ENCODE assay signal across 11 cellular contexts in the genomic region with DNA sequence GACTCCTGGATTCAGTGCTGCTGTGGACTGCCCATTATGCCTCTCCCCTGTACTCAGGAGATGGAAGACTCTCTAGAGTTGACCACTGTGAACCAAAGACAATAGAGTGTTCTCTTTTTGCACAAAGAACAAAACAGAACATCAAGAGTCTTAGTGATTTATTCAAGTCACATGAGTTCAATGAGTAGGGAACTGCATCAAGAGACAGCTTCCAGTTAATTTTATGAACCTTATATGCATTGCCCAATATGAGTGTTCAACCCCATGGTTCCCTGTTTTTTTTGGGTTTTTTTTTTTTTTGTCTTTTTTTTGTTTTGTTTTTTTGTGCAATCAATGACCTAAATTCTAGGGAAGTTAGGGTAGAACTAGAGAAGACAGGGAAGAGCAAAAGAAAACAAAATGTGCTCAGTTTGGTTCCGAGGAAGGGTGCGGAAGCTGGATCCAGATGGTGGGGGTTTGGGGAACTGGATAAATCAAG.
"Had no signal": no experiment of that assay in that cellular context is flagged by ENCODE, and none has a peak within 500 bp of the region (broad histone marks: within the 10 kb centered on the region; RNA-seq: fewer than 3 reads in every experiment).

No MANE protein-coding gene starts in this region.

- H3K27me3 ChIP-seq: ascending aorta, spleen, suprapubic skin had no signal

- DNase-seq: activated CD4-positive, alpha-beta T cell treated with anti-CD3 and anti-CD28 coated beads, Interleukin-2, amount 50 U/mL, for 4 hours; activated CD4-positive, CD25-positive, alpha-beta regulatory T cell treated with anti-CD3 and anti-CD28 coated beads, Interleukin-2, amount 50 U/mL, for 72 hours; activated T-cell treated with anti-CD3 and anti-CD28 coated beads, Interleukin-2, amount 50 U/mL, for 4 hours; glutamatergic neuron; spleen; stimulated activated CD4-positive, alpha-beta T cell treated with anti-CD3 and anti-CD28 coated beads, Interleukin-2, amount 100 ng/mL, for 24 hours; stimulated activated naive B cell treated with anti-CD40 and anti-IgM and Interleukin-4, amounts not matched to agents 10 μg/mL and 1 μg/mL and 100 μg/mL, for 72 hours had no signal

- H3K9me3 ChIP-seq: ascending aorta, spleen, suprapubic skin had no signal

- H3K4me1 ChIP-seq: ascending aorta had no signal

- ATAC-seq: activated T-cell treated with anti-CD3 and anti-CD28 coated beads, Interleukin-2, amount 50 U/mL, for 4 hours; esophagus mucosa; stimulated activated naive B cell treated with anti-CD40 and anti-IgM and Interleukin-4, amounts not matched to agents 10 μg/mL and 1 μg/mL and 100 μg/mL, for 72 hours had no signal

- H3K4me3 ChIP-seq: ascending aorta, spleen, suprapubic skin had no signal

- H3K27ac ChIP-seq: parathyroid adenoma had no signal
